In the genomic region with DNA sequence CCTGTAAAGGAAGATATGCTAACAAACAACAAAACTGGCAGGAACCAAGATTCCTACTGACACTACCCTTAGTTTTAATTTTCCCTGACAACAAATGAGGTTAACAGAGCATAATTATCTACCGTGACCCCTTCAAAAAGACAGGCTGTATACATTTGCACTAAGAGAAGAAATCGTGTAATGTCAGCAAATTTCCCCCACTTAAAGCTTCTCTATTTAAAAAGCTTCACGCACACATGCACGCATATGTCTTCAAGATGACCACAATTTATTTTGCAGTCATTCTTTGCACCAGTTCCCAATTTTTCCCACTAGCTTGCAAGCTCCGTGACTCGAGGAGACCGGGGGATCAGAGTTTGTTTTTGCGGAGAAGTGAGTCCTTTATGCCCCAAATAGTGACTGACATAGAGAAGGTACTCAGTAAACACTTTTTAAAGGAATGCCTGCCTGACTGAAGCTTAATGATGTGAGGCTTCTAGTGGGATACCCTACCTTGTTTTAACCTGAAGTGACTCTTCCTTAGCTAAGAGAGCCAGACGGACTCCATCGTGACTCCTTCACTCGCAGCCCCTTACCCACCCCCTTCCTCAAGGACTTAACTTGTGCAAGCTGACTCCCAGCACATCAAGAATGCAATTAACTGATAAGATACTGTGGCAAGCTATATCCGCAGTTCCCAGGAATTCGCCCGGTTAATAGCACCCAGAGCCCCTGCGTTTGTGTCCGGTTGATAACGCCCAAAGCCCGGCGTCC, we compare ENCODE assay signal across 1 cellular context.
TF ChIP-seq lines count a peak whose summit lies in the region.

No MANE protein-coding gene starts in this region.

TF ChIP-seq in K562, 482 proteins besides CTCF, POLR2A, EP300 and RAD21 (continued from another document and continues in another):
- TF ChIP-seq HMGN3 (IDR thresholded peaks at IDR 0.05; ENCODE audit: borderline replicate concordance, extremely low read depth, insufficient read length, low read depth, low read length): peak; percentile 55
- no peak for TF ChIP-seq CHD4 (IDR thresholded peaks at IDR 0.05; ENCODE audit: insufficient read depth, insufficient replicate concordance, low read depth, low read length, poor library complexity, severe bottlenecking)
- no peak for TF ChIP-seq ZNF586 (CRISPR knock-in tag; conservative IDR thresholded peaks at IDR 0.05)
- TF ChIP-seq, protein P1, sequence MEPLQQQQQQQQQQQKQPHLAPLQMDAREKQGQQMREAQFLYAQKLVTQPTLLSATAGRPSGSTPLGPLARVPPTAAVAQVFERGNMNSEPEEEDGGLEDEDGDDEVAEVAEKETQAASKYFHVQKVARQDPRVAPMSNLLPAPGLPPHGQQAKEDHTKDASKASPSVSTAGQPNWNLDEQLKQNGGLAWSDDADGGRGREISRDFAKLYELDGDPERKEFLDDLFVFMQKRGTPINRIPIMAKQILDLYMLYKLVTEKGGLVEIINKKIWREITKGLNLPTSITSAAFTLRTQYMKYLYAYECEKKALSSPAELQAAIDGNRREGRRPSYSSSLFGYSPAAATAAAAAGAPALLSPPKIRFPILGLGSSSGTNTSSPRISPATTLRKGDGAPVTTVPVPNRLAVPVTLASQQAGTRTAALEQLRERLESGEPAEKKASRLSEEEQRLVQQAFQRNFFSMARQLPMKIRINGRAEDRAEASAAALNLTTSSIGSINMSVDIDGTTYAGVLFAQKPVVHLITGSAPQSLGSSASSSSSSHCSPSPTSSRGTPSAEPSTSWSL (CRISPR knock-in tag; IDR thresholded peaks at IDR 0.05; ENCODE audit: borderline replicate concordance): no peak
- no peak for TF ChIP-seq ASH1L (IDR thresholded peaks at IDR 0.05; ENCODE audit: borderline replicate concordance, low read depth, partially characterized antibody)
- peak; percentile 92; the same call in 1 of the 2 replicates for TF ChIP-seq HSF4 (CRISPR knock-in tag; IDR thresholded peaks at IDR 0.05; ENCODE audit: borderline replicate concordance)
- TF ChIP-seq, protein P2, sequence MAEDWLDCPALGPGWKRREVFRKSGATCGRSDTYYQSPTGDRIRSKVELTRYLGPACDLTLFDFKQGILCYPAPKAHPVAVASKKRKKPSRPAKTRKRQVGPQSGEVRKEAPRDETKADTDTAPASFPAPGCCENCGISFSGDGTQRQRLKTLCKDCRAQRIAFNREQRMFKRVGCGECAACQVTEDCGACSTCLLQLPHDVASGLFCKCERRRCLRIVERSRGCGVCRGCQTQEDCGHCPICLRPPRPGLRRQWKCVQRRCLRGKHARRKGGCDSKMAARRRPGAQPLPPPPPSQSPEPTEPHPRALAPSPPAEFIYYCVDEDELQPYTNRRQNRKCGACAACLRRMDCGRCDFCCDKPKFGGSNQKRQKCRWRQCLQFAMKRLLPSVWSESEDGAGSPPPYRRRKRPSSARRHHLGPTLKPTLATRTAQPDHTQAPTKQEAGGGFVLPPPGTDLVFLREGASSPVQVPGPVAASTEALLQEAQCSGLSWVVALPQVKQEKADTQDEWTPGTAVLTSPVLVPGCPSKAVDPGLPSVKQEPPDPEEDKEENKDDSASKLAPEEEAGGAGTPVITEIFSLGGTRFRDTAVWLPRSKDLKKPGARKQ (CRISPR knock-in tag; IDR thresholded peaks at IDR 0.05): no peak
- TF ChIP-seq SMARCA4 (IDR thresholded peaks at IDR 0.05): peak; percentile 81
- no peak for TF ChIP-seq NCOA4 (IDR thresholded peaks at IDR 0.05; ENCODE audit: partially characterized antibody)
- TF ChIP-seq DIDO1 (tag; IDR thresholded peaks at IDR 0.05; ENCODE audit: low read depth): no peak
- no peak for TF ChIP-seq TSC22D4 (tag; IDR thresholded peaks at IDR 0.05)
- TF ChIP-seq NFIX (CRISPR knock-in tag; IDR thresholded peaks at IDR 0.05; ENCODE audit: low read depth): no peak
- no peak for TF ChIP-seq ZKSCAN3 (CRISPR knock-in tag; IDR thresholded peaks at IDR 0.05)
- TF ChIP-seq, protein P3, sequence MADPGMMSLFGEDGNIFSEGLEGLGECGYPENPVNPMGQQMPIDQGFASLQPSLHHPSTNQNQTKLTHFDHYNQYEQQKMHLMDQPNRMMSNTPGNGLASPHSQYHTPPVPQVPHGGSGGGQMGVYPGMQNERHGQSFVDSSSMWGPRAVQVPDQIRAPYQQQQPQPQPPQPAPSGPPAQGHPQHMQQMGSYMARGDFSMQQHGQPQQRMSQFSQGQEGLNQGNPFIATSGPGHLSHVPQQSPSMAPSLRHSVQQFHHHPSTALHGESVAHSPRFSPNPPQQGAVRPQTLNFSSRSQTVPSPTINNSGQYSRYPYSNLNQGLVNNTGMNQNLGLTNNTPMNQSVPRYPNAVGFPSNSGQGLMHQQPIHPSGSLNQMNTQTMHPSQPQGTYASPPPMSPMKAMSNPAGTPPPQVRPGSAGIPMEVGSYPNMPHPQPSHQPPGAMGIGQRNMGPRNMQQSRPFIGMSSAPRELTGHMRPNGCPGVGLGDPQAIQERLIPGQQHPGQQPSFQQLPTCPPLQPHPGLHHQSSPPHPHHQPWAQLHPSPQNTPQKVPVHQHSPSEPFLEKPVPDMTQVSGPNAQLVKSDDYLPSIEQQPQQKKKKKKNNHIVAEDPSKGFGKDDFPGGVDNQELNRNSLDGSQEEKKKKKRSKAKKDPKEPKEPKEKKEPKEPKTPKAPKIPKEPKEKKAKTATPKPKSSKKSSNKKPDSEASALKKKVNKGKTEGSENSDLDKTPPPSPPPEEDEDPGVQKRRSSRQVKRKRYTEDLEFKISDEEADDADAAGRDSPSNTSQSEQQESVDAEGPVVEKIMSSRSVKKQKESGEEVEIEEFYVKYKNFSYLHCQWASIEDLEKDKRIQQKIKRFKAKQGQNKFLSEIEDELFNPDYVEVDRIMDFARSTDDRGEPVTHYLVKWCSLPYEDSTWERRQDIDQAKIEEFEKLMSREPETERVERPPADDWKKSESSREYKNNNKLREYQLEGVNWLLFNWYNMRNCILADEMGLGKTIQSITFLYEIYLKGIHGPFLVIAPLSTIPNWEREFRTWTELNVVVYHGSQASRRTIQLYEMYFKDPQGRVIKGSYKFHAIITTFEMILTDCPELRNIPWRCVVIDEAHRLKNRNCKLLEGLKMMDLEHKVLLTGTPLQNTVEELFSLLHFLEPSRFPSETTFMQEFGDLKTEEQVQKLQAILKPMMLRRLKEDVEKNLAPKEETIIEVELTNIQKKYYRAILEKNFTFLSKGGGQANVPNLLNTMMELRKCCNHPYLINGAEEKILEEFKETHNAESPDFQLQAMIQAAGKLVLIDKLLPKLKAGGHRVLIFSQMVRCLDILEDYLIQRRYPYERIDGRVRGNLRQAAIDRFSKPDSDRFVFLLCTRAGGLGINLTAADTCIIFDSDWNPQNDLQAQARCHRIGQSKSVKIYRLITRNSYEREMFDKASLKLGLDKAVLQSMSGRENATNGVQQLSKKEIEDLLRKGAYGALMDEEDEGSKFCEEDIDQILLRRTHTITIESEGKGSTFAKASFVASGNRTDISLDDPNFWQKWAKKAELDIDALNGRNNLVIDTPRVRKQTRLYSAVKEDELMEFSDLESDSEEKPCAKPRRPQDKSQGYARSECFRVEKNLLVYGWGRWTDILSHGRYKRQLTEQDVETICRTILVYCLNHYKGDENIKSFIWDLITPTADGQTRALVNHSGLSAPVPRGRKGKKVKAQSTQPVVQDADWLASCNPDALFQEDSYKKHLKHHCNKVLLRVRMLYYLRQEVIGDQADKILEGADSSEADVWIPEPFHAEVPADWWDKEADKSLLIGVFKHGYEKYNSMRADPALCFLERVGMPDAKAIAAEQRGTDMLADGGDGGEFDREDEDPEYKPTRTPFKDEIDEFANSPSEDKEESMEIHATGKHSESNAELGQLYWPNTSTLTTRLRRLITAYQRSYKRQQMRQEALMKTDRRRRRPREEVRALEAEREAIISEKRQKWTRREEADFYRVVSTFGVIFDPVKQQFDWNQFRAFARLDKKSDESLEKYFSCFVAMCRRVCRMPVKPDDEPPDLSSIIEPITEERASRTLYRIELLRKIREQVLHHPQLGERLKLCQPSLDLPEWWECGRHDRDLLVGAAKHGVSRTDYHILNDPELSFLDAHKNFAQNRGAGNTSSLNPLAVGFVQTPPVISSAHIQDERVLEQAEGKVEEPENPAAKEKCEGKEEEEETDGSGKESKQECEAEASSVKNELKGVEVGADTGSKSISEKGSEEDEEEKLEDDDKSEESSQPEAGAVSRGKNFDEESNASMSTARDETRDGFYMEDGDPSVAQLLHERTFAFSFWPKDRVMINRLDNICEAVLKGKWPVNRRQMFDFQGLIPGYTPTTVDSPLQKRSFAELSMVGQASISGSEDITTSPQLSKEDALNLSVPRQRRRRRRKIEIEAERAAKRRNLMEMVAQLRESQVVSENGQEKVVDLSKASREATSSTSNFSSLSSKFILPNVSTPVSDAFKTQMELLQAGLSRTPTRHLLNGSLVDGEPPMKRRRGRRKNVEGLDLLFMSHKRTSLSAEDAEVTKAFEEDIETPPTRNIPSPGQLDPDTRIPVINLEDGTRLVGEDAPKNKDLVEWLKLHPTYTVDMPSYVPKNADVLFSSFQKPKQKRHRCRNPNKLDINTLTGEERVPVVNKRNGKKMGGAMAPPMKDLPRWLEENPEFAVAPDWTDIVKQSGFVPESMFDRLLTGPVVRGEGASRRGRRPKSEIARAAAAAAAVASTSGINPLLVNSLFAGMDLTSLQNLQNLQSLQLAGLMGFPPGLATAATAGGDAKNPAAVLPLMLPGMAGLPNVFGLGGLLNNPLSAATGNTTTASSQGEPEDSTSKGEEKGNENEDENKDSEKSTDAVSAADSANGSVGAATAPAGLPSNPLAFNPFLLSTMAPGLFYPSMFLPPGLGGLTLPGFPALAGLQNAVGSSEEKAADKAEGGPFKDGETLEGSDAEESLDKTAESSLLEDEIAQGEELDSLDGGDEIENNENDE (IDR thresholded peaks at IDR 0.05; ENCODE audit: low read depth, low read length): no peak
- no peak for TF ChIP-seq ARHGAP35 (IDR thresholded peaks at IDR 0.05; ENCODE audit: partially characterized antibody)
- TF ChIP-seq, protein P4, sequence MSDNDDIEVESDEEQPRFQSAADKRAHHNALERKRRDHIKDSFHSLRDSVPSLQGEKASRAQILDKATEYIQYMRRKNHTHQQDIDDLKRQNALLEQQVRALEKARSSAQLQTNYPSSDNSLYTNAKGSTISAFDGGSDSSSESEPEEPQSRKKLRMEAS (CRISPR knock-in tag; IDR thresholded peaks at IDR 0.05): no peak
- TF ChIP-seq NCOA2 (IDR thresholded peaks at IDR 0.05; ENCODE audit: partially characterized antibody in 2 of 2): no peak
- TF ChIP-seq ZNF3 (CRISPR knock-in tag; IDR thresholded peaks at IDR 0.05): 0 out of 2 replicates have a peak, but pooled peaks have one; percentile 14
- TF ChIP-seq PTTG1 (tag; IDR thresholded peaks at IDR 0.05; ENCODE audit: low read depth): peak; percentile 52; the same call in 1 of the 2 replicates
- TF ChIP-seq, protein P5, sequence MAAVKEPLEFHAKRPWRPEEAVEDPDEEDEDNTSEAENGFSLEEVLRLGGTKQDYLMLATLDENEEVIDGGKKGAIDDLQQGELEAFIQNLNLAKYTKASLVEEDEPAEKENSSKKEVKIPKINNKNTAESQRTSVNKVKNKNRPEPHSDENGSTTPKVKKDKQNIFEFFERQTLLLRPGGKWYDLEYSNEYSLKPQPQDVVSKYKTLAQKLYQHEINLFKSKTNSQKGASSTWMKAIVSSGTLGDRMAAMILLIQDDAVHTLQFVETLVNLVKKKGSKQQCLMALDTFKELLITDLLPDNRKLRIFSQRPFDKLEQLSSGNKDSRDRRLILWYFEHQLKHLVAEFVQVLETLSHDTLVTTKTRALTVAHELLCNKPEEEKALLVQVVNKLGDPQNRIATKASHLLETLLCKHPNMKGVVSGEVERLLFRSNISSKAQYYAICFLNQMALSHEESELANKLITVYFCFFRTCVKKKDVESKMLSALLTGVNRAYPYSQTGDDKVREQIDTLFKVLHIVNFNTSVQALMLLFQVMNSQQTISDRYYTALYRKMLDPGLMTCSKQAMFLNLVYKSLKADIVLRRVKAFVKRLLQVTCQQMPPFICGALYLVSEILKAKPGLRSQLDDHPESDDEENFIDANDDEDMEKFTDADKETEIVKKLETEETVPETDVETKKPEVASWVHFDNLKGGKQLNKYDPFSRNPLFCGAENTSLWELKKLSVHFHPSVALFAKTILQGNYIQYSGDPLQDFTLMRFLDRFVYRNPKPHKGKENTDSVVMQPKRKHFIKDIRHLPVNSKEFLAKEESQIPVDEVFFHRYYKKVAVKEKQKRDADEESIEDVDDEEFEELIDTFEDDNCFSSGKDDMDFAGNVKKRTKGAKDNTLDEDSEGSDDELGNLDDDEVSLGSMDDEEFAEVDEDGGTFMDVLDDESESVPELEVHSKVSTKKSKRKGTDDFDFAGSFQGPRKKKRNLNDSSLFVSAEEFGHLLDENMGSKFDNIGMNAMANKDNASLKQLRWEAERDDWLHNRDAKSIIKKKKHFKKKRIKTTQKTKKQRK (IDR thresholded peaks at IDR 0.05; ENCODE audit: borderline replicate concordance, low read depth, low read length): no peak
- TF ChIP-seq SNIP1 (IDR thresholded peaks at IDR 0.05; ENCODE audit: low read depth): 0 out of 2 replicates have a peak, but pooled peaks have one; percentile 8
- no peak; the same call in 1 of the 2 replicates for TF ChIP-seq MTF1 (CRISPR knock-in tag; IDR thresholded peaks at IDR 0.05; ENCODE audit: borderline replicate concordance)
- TF ChIP-seq, protein P6, sequence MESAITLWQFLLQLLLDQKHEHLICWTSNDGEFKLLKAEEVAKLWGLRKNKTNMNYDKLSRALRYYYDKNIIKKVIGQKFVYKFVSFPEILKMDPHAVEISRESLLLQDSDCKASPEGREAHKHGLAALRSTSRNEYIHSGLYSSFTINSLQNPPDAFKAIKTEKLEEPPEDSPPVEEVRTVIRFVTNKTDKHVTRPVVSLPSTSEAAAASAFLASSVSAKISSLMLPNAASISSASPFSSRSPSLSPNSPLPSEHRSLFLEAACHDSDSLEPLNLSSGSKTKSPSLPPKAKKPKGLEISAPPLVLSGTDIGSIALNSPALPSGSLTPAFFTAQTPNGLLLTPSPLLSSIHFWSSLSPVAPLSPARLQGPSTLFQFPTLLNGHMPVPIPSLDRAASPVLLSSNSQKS (CRISPR knock-in tag; IDR thresholded peaks at IDR 0.05): no peak
- TF ChIP-seq EZH2 (IDR thresholded peaks at IDR 0.05; ENCODE audit: borderline replicate concordance, low read depth, low read length): no peak
- peak; percentile 95 for TF ChIP-seq ZBTB7A (IDR thresholded peaks at IDR 0.05; ENCODE audit: borderline replicate concordance, control insufficient read depth, low read depth, low read length)
